8 cellular contexts compared by ENCODE assay signal in the genomic region with DNA sequence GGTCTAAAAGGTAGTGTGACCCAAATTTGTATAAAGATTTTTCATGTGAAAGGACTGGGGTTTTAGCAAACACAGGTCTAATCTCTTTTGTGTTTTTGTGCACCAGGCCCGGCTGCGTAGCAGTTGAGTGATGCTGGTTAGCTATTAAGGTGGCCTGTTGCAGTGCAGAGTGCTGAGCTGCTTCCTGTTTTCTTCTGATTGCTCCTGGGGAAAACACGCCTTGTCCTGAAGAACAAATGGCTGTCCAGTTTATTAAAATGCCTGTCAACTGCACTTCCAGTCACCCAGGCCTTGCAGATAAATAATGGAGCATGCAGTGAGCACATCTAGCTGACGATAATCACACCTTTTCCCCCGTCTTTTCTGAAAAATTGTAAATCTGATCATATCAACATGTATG. TPM values are rescaled to one million over a fixed set of nuclear protein-coding genes. Genes with fewer than 3 reads are reported as not detected.
A peak's percentile ranks its signal among the peaks of the same experiment; 100 is the strongest.
DNase-seq lines count a peak whose midpoint lies in the region; ATAC-seq and TF ChIP-seq lines count a peak whose summit lies in the region.

No MANE protein-coding gene starts in this region.

- TF ChIP-seq POLR2A in upper lobe of left lung (IDR thresholded peaks at IDR 0.05), result peak in 3 of 4 donors; percentile 71 to 94 (median 88)

- H3K27ac ChIP-seq in upper lobe of left lung, result peak overlapping the region; percentile 93 to 99 (median 96)

- TF ChIP-seq CTCF in LNCaP clone FGC (IDR thresholded peaks at IDR 0.05; ENCODE audit: control insufficient read depth, extremely low read depth, insufficient read depth), result no peak
- TF ChIP-seq CTCF in osteocyte (IDR thresholded peaks at IDR 0.05), result no peak
- peak in 1 of 6 experiments; percentile 5 for TF ChIP-seq CTCF in upper lobe of left lung (IDR thresholded peaks at IDR 0.05)

- H3K4me1 ChIP-seq in upper lobe of left lung, result peaks cover 6 to 15% (median 10%) of the 10 kb centered on the region in 4 donors

- no peaks in the 10 kb centered on the region for H3K36me3 ChIP-seq in upper lobe of left lung

- H3K4me3 Mint-ChIP-seq in activated naive CD4-positive, alpha-beta T cell treated with anti-CD3 and anti-CD28 coated beads for 36 hours, result peak overlapping the region; percentile 91
- peak overlapping the region; percentile 92 for H3K4me3 Mint-ChIP-seq in osteocyte (ENCODE audit: unreplicated experiment)

- DNase-seq in GDM1 (lab: John Stamatoyannopoulos, UW) (peak; percentile 79), H4 (ENCODE audit: low spot score) (peak; percentile 96), LNCaP clone FGC (ENCODE audit: low read depth) (peak; percentile 96), SHP77 (lab: John Stamatoyannopoulos, UW) (peak; percentile 86 to 88), globus pallidus (ENCODE audit: low spot score) (peak; percentile 82), osteocyte (ENCODE audit: extremely low spot score, unreplicated experiment) (no peak), upper lobe of left lung (peak in 1 of 2 donors; percentile 91)
- DNase-seq in activated naive CD4-positive, alpha-beta T cell treated with anti-CD3 and anti-CD28 coated beads for 36 hours, result peak; percentile 88

- peaks cover 24% of the 10 kb centered on the region for H3K4me1 Mint-ChIP-seq in activated naive CD4-positive, alpha-beta T cell treated with anti-CD3 and anti-CD28 coated beads for 36 hours (ENCODE audit: low read depth)
- peaks cover 26% of the 10 kb centered on the region for H3K4me1 Mint-ChIP-seq in osteocyte (ENCODE audit: unreplicated experiment)

- CTCF ChIA-PET in activated naive CD4-positive, alpha-beta T cell treated with anti-CD3 and anti-CD28 coated beads for 36 hours (lab: Charles Lee), result interaction anchor here (0.6 to 9.4 kb wide), 9 partner anchors 11 to 1312 kb away, joined by 3 to 132 read pairs (median 7); a partner anchor contains a TSS

- peak overlapping the region; percentile 70 for H3K4me3 ChIP-seq in LNCaP clone FGC (ENCODE audit: low read depth, low read length)
- H3K4me3 ChIP-seq in upper lobe of left lung, result peak overlapping the region; percentile 63 to 76 (median 70)

- peaks cover 13% of the 10 kb centered on the region for H3K36me3 Mint-ChIP-seq in activated naive CD4-positive, alpha-beta T cell treated with anti-CD3 and anti-CD28 coated beads for 36 hours (ENCODE audit: low read depth)
- peaks cover 17% of the 10 kb centered on the region for H3K36me3 Mint-ChIP-seq in osteocyte (ENCODE audit: unreplicated experiment)

- H3K27ac Mint-ChIP-seq in activated naive CD4-positive, alpha-beta T cell treated with anti-CD3 and anti-CD28 coated beads for 36 hours, result peak overlapping the region; percentile 96
- H3K27ac Mint-ChIP-seq in osteocyte (ENCODE audit: unreplicated experiment), result peak overlapping the region; percentile 95

- no peaks in the 10 kb centered on the region for H3K27me3 ChIP-seq in upper lobe of left lung

- intact Hi-C loops in activated naive CD4-positive, alpha-beta T cell treated with anti-CD3 and anti-CD28 coated beads for 36 hours (cut with micrococcal nuclease), result loop anchor here (1.0 to 5.0 kb wide), 13 partner anchors 16 to 1324 kb away; a partner anchor contains a TSS

- WGBS in upper lobe of left lung, 2 donors, result 1 to 5% methylated on average over 5 of the region's 5 CpGs

- peak; percentile 90 to 96 for ATAC-seq in upper lobe of left lung (ENCODE audit: low FRiP score in 2 of 2)

- TF ChIP-seq EP300 in upper lobe of left lung (IDR thresholded peaks at IDR 0.05), result no peak

- no peaks in the 10 kb centered on the region for H3K9me3 ChIP-seq in upper lobe of left lung

- no peaks in the 10 kb centered on the region for H3K9me3 Mint-ChIP-seq in activated naive CD4-positive, alpha-beta T cell treated with anti-CD3 and anti-CD28 coated beads for 36 hours
- H3K9me3 Mint-ChIP-seq in osteocyte (ENCODE audit: unreplicated experiment), result no peaks in the 10 kb centered on the region

- H3K27me3 Mint-ChIP-seq in activated naive CD4-positive, alpha-beta T cell treated with anti-CD3 and anti-CD28 coated beads for 36 hours (ENCODE audit: low read depth), result no peaks in the 10 kb centered on the region
- no peaks in the 10 kb centered on the region for H3K27me3 Mint-ChIP-seq in osteocyte (ENCODE audit: unreplicated experiment)

RNA-seq across cellular contexts. Expression of a gene that starts 1.8 kb away (rescaled TPM):
- total RNA-seq in H4 (2014; rRNA removed; shearing (Covaris generic)), result 8.0 and 24.2 TPM in 2 replicates
- 10 to 100 TPM; 20.5 to 22.9 TPM for total RNA-seq in activated naive CD4-positive, alpha-beta T cell treated with anti-CD3 and anti-CD28 coated beads for 36 hours
- total RNA-seq in osteocyte, result 57.6 and 67.2 TPM in 2 replicates
- total RNA-seq in upper lobe of left lung, result 10 to 100 TPM; 16.8 to 42.9 (median 35.7) TPM

RNA-seq across cellular contexts. Expression of a gene that starts 19.3 kb away (rescaled TPM):
- total RNA-seq in H4 (2014; rRNA removed; shearing (Covaris generic)), result not detected in 2 replicates
- total RNA-seq in activated naive CD4-positive, alpha-beta T cell treated with anti-CD3 and anti-CD28 coated beads for 36 hours, result not detected
- total RNA-seq in osteocyte, result not detected in 2 replicates
- not detected for total RNA-seq in upper lobe of left lung

RNA-seq across cellular contexts. Expression of a gene that starts 21.1 kb away (rescaled TPM):
- total RNA-seq in H4 (2014; rRNA removed; shearing (Covaris generic)), result 3.6 and 4.0 TPM in 2 replicates
- total RNA-seq in activated naive CD4-positive, alpha-beta T cell treated with anti-CD3 and anti-CD28 coated beads for 36 hours, result 10 to 100 TPM; 14.5 to 15.2 TPM
- total RNA-seq in osteocyte (91.6 and 98.0 TPM in 2 replicates), upper lobe of left lung (10 to 100 TPM; 15.7 to 37.3 (median 27.1) TPM)

RNA-seq across cellular contexts. Expression of a gene that starts 43.5 kb away (rescaled TPM):
- total RNA-seq in H4 (2014; rRNA removed; shearing (Covaris generic)), result not detected in 2 replicates
- total RNA-seq in activated naive CD4-positive, alpha-beta T cell treated with anti-CD3 and anti-CD28 coated beads for 36 hours, result not detected
- not detected in 2 replicates for total RNA-seq in osteocyte
- not detected for total RNA-seq in upper lobe of left lung
